7 cellular contexts compared by ENCODE assay signal in the genomic region with DNA sequence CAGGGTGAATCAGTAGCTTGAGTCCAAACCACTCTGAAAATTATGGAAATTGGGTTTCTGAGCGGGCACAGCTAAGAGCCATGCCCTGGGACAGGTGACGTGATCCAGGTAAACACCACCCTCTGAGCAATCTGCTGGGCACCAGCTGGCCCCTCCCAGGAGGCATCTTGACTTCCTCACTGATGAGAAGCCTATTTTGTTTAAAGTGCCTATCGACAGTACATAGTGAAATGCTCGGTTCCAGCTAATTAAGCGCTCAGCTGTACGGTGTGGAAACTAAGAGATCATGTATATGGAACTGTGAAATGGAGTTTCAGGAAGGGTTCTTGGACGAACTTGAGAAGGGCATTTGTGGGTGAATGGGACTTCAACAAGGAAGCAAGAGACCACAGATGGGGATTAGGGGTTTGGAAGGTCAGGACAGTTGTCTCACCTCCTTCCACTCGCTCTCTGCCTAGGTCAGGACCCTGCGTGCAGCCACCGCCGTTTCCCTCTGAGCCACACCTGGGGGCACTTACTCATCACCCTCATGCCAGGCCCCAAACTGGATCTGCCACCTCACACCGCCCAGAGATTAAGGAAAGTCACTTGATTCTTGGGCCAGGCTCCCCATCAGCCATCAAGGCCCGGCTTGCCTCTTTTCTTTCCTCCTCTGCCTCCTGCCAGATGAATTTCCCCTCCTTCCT. TPM values are rescaled to one million over a fixed set of nuclear protein-coding genes. Genes with fewer than 3 reads are reported as not detected.
A peak's percentile ranks its signal among the peaks of the same experiment; 100 is the strongest.
DNase-seq lines count a peak whose midpoint lies in the region; ATAC-seq and TF ChIP-seq lines count a peak whose summit lies in the region.

No MANE protein-coding gene starts in this region.

- peaks cover 76 to 82% (median 76%) of the 10 kb centered on the region in 3 donors for H3K4me1 Mint-ChIP-seq in T-cell
- H3K4me1 Mint-ChIP-seq in stimulated activated effector memory CD8-positive, alpha-beta T cell treated with anti-CD3 and anti-CD28 coated beads, Interleukin-12 subunit alpha, Interleukin-12 subunit beta, amount 100 ng/mL, for 72 hours: peaks cover 72% of the 10 kb centered on the region

- peak overlapping the region; percentile 87 to 89 for H3K27ac Mint-ChIP-seq in T-cell
- peak overlapping the region; percentile 99 for H3K27ac Mint-ChIP-seq in stimulated activated effector memory CD8-positive, alpha-beta T cell treated with anti-CD3 and anti-CD28 coated beads, Interleukin-12 subunit alpha, Interleukin-12 subunit beta, amount 100 ng/mL, for 72 hours

- DNase-seq in NCI-H1436 (lab: John Stamatoyannopoulos, UW) (peak; percentile 84), T-cell (peak in 1 of 34 experiments; percentile 21), fibroblast of pulmonary artery (ENCODE audit: low read depth) (peak; percentile 37), prostate gland (ENCODE audit: low spot score) (no peak), NCI-H226 (no peak)
- no peak for DNase-seq in stimulated activated effector memory CD8-positive, alpha-beta T cell treated with anti-CD3 and anti-CD28 coated beads, Interleukin-12 subunit alpha, Interleukin-12 subunit beta, amount 100 ng/mL, for 72 hours (ENCODE audit: low spot score in 2 of 2)

- ATAC-seq in T-cell (replicated peaks in 1 of 4) (no peak), HG03457 (IDR thresholded peaks at IDR 0.05; ENCODE audit: unreplicated experiment) (no peak)
- no peak for ATAC-seq in stimulated activated effector memory CD8-positive, alpha-beta T cell treated with anti-CD3 and anti-CD28 coated beads, Interleukin-12 subunit alpha, Interleukin-12 subunit beta, amount 100 ng/mL, for 72 hours

- H3K4me3 Mint-ChIP-seq in T-cell: peak overlapping the region; percentile 59 to 90 (median 88)
- H3K4me3 Mint-ChIP-seq in stimulated activated effector memory CD8-positive, alpha-beta T cell treated with anti-CD3 and anti-CD28 coated beads, Interleukin-12 subunit alpha, Interleukin-12 subunit beta, amount 100 ng/mL, for 72 hours: peak overlapping the region; percentile 93

- peak overlapping the region; percentile 93 for H3K4me3 ChIP-seq in fibroblast of pulmonary artery (replicated peaks; ENCODE audit: low read depth, low read length)
- H3K4me3 ChIP-seq in prostate gland: no peak overlapping the region

- no peak for TF ChIP-seq CTCF in fibroblast of pulmonary artery (IDR thresholded peaks at IDR 0.05; ENCODE audit: low read length, missing control alignments)
- no peak for TF ChIP-seq CTCF in prostate gland (IDR thresholded peaks at IDR 0.05)

- no peaks in the 10 kb centered on the region for H3K36me3 ChIP-seq in prostate gland

- no peaks in the 10 kb centered on the region for H3K27me3 ChIP-seq in prostate gland (replicated peaks; ENCODE audit: insufficient read depth)

- WGBS in prostate gland: 78% methylated on average over 13 of the region's 13 CpGs

- H3K27ac ChIP-seq in prostate gland: peak overlapping the region in 1 of 2 donors; percentile 96

- H3K4me1 ChIP-seq in prostate gland (replicated peaks): peaks cover 29% of the 10 kb centered on the region

- no peaks in the 10 kb centered on the region for H3K27me3 Mint-ChIP-seq in T-cell

- intact Hi-C loops in prostate gland (cut with DNase I): no loop called here

- no peaks in the 10 kb centered on the region for H3K9me3 Mint-ChIP-seq in T-cell
- no peaks in the 10 kb centered on the region for H3K9me3 Mint-ChIP-seq in stimulated activated effector memory CD8-positive, alpha-beta T cell treated with anti-CD3 and anti-CD28 coated beads, Interleukin-12 subunit alpha, Interleukin-12 subunit beta, amount 100 ng/mL, for 72 hours

- CTCF ChIA-PET in T-cell (lab: Charles Lee): interaction anchor here (0.6 to 4.7 kb wide), 5 partner anchors 29 to 1757 kb away, joined by 3 to 45 read pairs (median 3); no protein-coding TSS in a partner anchor

- no peak for TF ChIP-seq POLR2A in prostate gland (IDR thresholded peaks at IDR 0.05)

- H3K36me3 Mint-ChIP-seq in T-cell: peaks cover 14% of the 10 kb centered on the region
- H3K36me3 Mint-ChIP-seq in stimulated activated effector memory CD8-positive, alpha-beta T cell treated with anti-CD3 and anti-CD28 coated beads, Interleukin-12 subunit alpha, Interleukin-12 subunit beta, amount 100 ng/mL, for 72 hours: peaks cover 49% of the 10 kb centered on the region

- H3K9me3 ChIP-seq in prostate gland: no peaks in the 10 kb centered on the region

- POLR2A ChIA-PET in T-cell (lab: Charles Lee): interaction anchor here (0.8 to 1.0 kb wide), 2 partner anchors 11 to 28 kb away, joined by 3 to 5 read pairs; no protein-coding TSS in a partner anchor

RNA-seq across cellular contexts. Expression of gene ITPRIP, which starts 3.2 kb away (rescaled TPM):
- 10 to 100 TPM; 16.9 to 98.5 (median 25.0) TPM for total RNA-seq in T-cell
- 10 to 100 TPM; 12.5 to 35.8 TPM for total RNA-seq in prostate gland

RNA-seq across cellular contexts. Expression of gene CFAP58, which starts 18.5 kb away (rescaled TPM):
- total RNA-seq in T-cell: not detected
- total RNA-seq in prostate gland: 1 to 10 TPM in 1 of 2 donors, under 1 TPM in 1; 0.05 to 1.9 TPM

Comparison
In these comparisons a context has a peak if more than half of its experiments do, and no peak if none do; other contexts are left out.
1. DNase-seq: peak in NCI-H1436 (single experiment) and fibroblast of pulmonary artery (single experiment); none in stimulated activated effector memory CD8-positive, alpha-beta T cell treated with anti-CD3 and anti-CD28 coated beads, Interleukin-12 subunit alpha, Interleukin-12 subunit beta, amount 100 ng/mL, for 72 hours (0 of 2), prostate gland (single experiment) and NCI-H226 (single experiment).